4 cellular contexts compared by ENCODE assay signal in genomic region chr4:16939178-16939577, GRCh38. TPM values are rescaled to one million over a fixed set of nuclear protein-coding genes. Genes with fewer than 3 reads are reported as not detected.
"Had no signal": no experiment of that assay in that cellular context is flagged by ENCODE, and none has a peak within 500 bp of the region (broad histone marks: within the 10 kb centered on the region; RNA-seq: fewer than 3 reads in every experiment).

No MANE protein-coding gene starts in this region.

- H3K4me3 ChIP-seq: GM12878 had no signal

- ATAC-seq: GM12878 had no signal

- DNase-seq: GDM1, GF-D8 had no signal

RNA-seq across cellular contexts. Expression of gene LDB2, which starts 40.7 kb away (rescaled TPM):
- total RNA-seq: G401 had no signal
- polyA plus RNA-seq: GM12878 had no signal
